In the genomic region with DNA sequence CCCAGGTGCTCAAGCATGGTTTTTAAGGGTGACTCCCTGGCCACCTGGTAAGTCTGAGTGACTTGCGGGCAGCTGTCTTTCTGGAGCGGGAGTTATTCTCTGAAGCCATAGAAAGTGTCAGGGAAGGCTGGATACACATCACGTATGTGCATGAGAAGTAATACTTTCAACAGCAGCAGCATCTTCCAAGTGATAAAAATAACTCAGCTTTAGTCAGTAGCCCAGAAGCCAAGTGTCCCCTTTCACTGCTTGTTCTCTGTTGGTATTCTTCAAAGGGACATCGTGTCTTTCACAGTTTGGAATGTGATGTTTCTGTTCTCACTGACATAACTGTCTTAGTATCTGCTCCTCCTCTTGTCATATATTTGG, we compare ENCODE assay signal across 25 cellular contexts.
DNase-seq lines count a peak whose midpoint lies in the region; ATAC-seq and TF ChIP-seq lines count a peak whose summit lies in the region.
"Had no signal": no experiment of that assay in that cellular context is flagged by ENCODE, and none has a peak within 500 bp of the region (broad histone marks: within the 10 kb centered on the region; RNA-seq: fewer than 3 reads in every experiment).

No MANE protein-coding gene starts in this region.

- DNase-seq in breast epithelium (ENCODE audit: low spot score in 2 of 2) = no peak
- no peak for DNase-seq in MCF 10A (ENCODE audit: unreplicated experiment)
- DNase-seq in left ventricle myocardium superior = no peak
- peak in 1 of 2 donors; percentile 4 for DNase-seq in trophoblast cell
- DNase-seq in NCI-H146 treated with DMSO at 0.1 percent for 48 hours (lab: John Stamatoyannopoulos, UW; ENCODE audit: unreplicated experiment) = no peak
- no peak for DNase-seq in GM19238 (ENCODE audit: insufficient read length, low spot score)
- DNase-seq in activated T-cell treated with anti-CD3 and anti-CD28 coated beads for 4 hours = no peak
- no peak for DNase-seq in glutamatergic neuron
- DNase-seq: activated CD4-positive, alpha-beta T cell treated with anti-CD3 and anti-CD28 coated beads, Interleukin-2, amount 10 ng/mL, durations not matched to agents 24 days and 14 days; activated naive CD4-positive, alpha-beta T cell; activated T-cell treated with anti-CD3 and anti-CD28 coated beads, Interleukin-2, amount 50 U/mL, for 48 hours; islet precursor cell; lower lobe of right lung; NCI-H1417; NCI-H2081; NCI-H345; NCI-H748 treated with DMSO at 0.1 percent for 48 hours; Peyer's patch; stimulated activated CD4-positive, alpha-beta T cell treated with anti-CD3 and anti-CD28 coated beads, Interleukin-4, amount 100 ng/mL, for 4 hours; substantia nigra had no signal

- H4K12ac ChIP-seq in trophoblast cell (ENCODE audit: low read depth, low read length) = no peak overlapping the region

- H3K36me3 ChIP-seq in breast epithelium (no peaks in the 10 kb centered on the region), trophoblast cell (ENCODE audit: control insufficient read depth in 1 of 2, insufficient read depth in 2 of 2, low read length in 2 of 2) (peaks cover 18 to 19% of the 10 kb centered on the region in 2 experiments)
- H3K36me3 ChIP-seq: cardiac muscle cell, lower lobe of right lung, Peyer's patch had no signal

- no peak overlapping the region for H3K4me2 ChIP-seq in trophoblast cell (ENCODE audit: low read length)

- no peak overlapping the region for H3K23ac ChIP-seq in trophoblast cell (ENCODE audit: low read length)

- no peak overlapping the region for H2AFZ ChIP-seq in trophoblast cell (ENCODE audit: insufficient read depth, low read length, poor library complexity)

- H3K9ac ChIP-seq in trophoblast cell (ENCODE audit: low read length) = no peak overlapping the region

- no peak for TF ChIP-seq CTCF in breast epithelium (IDR thresholded peaks at IDR 0.05)
- TF ChIP-seq CTCF in MCF 10A (IDR thresholded peaks at IDR 0.05; ENCODE audit: unreplicated experiment) = no peak
- no peak for TF ChIP-seq CTCF in glutamatergic neuron (IDR thresholded peaks at IDR 0.05; ENCODE audit: partially characterized antibody, unreplicated experiment)

- intact Hi-C loops in breast epithelium (cut with DNase I; ENCODE audit: low total_unique reads) = no loop called here
- intact Hi-C loops in MCF 10A (cut with micrococcal nuclease) = no loop called here
- intact Hi-C loops in left ventricle myocardium superior (cut with micrococcal nuclease) = no loop called here

- ATAC-seq in left ventricle myocardium superior = peak; percentile 83
- ATAC-seq: sciatic nerve; stimulated activated memory B cell treated with anti-CD40 and anti-IgM and Interleukin-4, amounts not matched to agents 10 μg/mL and 1 μg/mL and 100 μg/mL, for 72 hours had no signal

- H3K27me3 ChIP-seq in breast epithelium (no peaks in the 10 kb centered on the region), trophoblast cell (ENCODE audit: insufficient read depth, low read length) (no peaks in the 10 kb centered on the region)
- H3K27me3 ChIP-seq: cardiac muscle cell, Peyer's patch had no signal

- H3K27ac Mint-ChIP-seq in MCF 10A (ENCODE audit: low read depth, unreplicated experiment) (no peak overlapping the region), glutamatergic neuron (ENCODE audit: unreplicated experiment) (no peak overlapping the region)
- H3K27ac Mint-ChIP-seq: activated CD4-positive, alpha-beta T cell treated with anti-CD3 and anti-CD28 coated beads, Interleukin-2, amount 10 ng/mL, durations not matched to agents 24 days and 14 days; IgD-negative memory B cell; stimulated activated memory B cell treated with anti-CD40 and anti-IgM and Interleukin-4, amounts not matched to agents 10 μg/mL and 1 μg/mL and 100 μg/mL, for 72 hours had no signal

- H3K4me1 Mint-ChIP-seq in MCF 10A (ENCODE audit: insufficient read depth, unreplicated experiment) (peaks cover 25% of the 10 kb centered on the region), glutamatergic neuron (ENCODE audit: low read depth, unreplicated experiment) (no peaks in the 10 kb centered on the region)
- H3K4me1 Mint-ChIP-seq: activated CD4-positive, alpha-beta T cell treated with anti-CD3 and anti-CD28 coated beads, Interleukin-2, amount 10 ng/mL, durations not matched to agents 24 days and 14 days; IgD-negative memory B cell; stimulated activated memory B cell treated with anti-CD40 and anti-IgM and Interleukin-4, amounts not matched to agents 10 μg/mL and 1 μg/mL and 100 μg/mL, for 72 hours had no signal

- H4K8ac ChIP-seq in trophoblast cell (ENCODE audit: low read depth, low read length) = no peak overlapping the region

- CTCF ChIA-PET in MCF 10A (lab: Yijun Ruan, JAX) = interaction anchor here (0.5 to 1.9 kb wide), 3 partner anchors 13 to 312 kb away, joined by 3 to 9 read pairs (median 6); no protein-coding TSS in a partner anchor

- H3K14ac ChIP-seq in trophoblast cell (ENCODE audit: low read length) = no peak overlapping the region

- peaks cover 10% of the 10 kb centered on the region for H3K79me2 ChIP-seq in trophoblast cell (ENCODE audit: control insufficient read depth, insufficient read depth, low read length, poor library complexity)

- H3K27ac ChIP-seq in breast epithelium = peak overlapping the region; percentile 44 to 67
- no peak overlapping the region for H3K27ac ChIP-seq in trophoblast cell (ENCODE audit: low read depth, low read length)
- H3K27ac ChIP-seq: cardiac muscle cell, lower lobe of right lung, Peyer's patch had no signal

- no peak overlapping the region for H2AK5ac ChIP-seq in trophoblast cell (ENCODE audit: low read length)

- no peak overlapping the region for H3K4me3 Mint-ChIP-seq in MCF 10A (ENCODE audit: unreplicated experiment)
- H3K4me3 Mint-ChIP-seq in glutamatergic neuron (ENCODE audit: unreplicated experiment) = no peak overlapping the region
- H3K4me3 Mint-ChIP-seq: activated CD4-positive, alpha-beta T cell treated with anti-CD3 and anti-CD28 coated beads, Interleukin-2, amount 10 ng/mL, durations not matched to agents 24 days and 14 days; IgD-negative memory B cell; neural crest cell; stimulated activated memory B cell treated with anti-CD40 and anti-IgM and Interleukin-4, amounts not matched to agents 10 μg/mL and 1 μg/mL and 100 μg/mL, for 72 hours had no signal

- no peak for TF ChIP-seq POLR2A in breast epithelium (IDR thresholded peaks at IDR 0.05)

- no peak overlapping the region for H3K18ac ChIP-seq in trophoblast cell (ENCODE audit: low read length)

- H3K27me3 Mint-ChIP-seq in MCF 10A (ENCODE audit: insufficient read depth, unreplicated experiment) = no peaks in the 10 kb centered on the region
- no peaks in the 10 kb centered on the region for H3K27me3 Mint-ChIP-seq in glutamatergic neuron (ENCODE audit: unreplicated experiment)
- H3K27me3 Mint-ChIP-seq: activated CD4-positive, alpha-beta T cell treated with anti-CD3 and anti-CD28 coated beads, Interleukin-2, amount 10 ng/mL, durations not matched to agents 24 days and 14 days; IgD-negative memory B cell; stimulated activated memory B cell treated with anti-CD40 and anti-IgM and Interleukin-4, amounts not matched to agents 10 μg/mL and 1 μg/mL and 100 μg/mL, for 72 hours had no signal

- no peak overlapping the region for H4K91ac ChIP-seq in trophoblast cell (ENCODE audit: low read depth, low read length)

- H2BK12ac ChIP-seq in trophoblast cell (ENCODE audit: low read length) = no peak overlapping the region

- POLR2A ChIA-PET in MCF 10A (lab: Yijun Ruan, JAX) = interaction anchor here (0.6 to 1.2 kb wide), 3 partner anchors 9 to 10 kb away, joined by 3 to 4 read pairs (median 3); no protein-coding TSS in a partner anchor

- H2BK5ac ChIP-seq in trophoblast cell (ENCODE audit: low read depth, low read length, poor library complexity) = no peak overlapping the region

- no peaks in the 10 kb centered on the region for H3K9me3 ChIP-seq in breast epithelium
- no peaks in the 10 kb centered on the region for H3K9me3 ChIP-seq in trophoblast cell (ENCODE audit: insufficient read depth, low read depth, low read length)
- H3K9me3 ChIP-seq: lower lobe of right lung, Peyer's patch had no signal

- H3K4ac ChIP-seq in trophoblast cell (ENCODE audit: low read depth, low read length) = peak overlapping the region; percentile 29

- H3K9me3 Mint-ChIP-seq in MCF 10A (ENCODE audit: unreplicated experiment) (no peaks in the 10 kb centered on the region), glutamatergic neuron (ENCODE audit: unreplicated experiment) (no peaks in the 10 kb centered on the region)

- no peak overlapping the region for H2BK120ac ChIP-seq in trophoblast cell (ENCODE audit: insufficient read depth, low read length, poor library complexity)

- H3K36me3 Mint-ChIP-seq in MCF 10A (ENCODE audit: insufficient read depth, unreplicated experiment) = peaks cover 18% of the 10 kb centered on the region
- no peaks in the 10 kb centered on the region for H3K36me3 Mint-ChIP-seq in glutamatergic neuron (ENCODE audit: unreplicated experiment)
- H3K36me3 Mint-ChIP-seq: IgD-negative memory B cell; stimulated activated memory B cell treated with anti-CD40 and anti-IgM and Interleukin-4, amounts not matched to agents 10 μg/mL and 1 μg/mL and 100 μg/mL, for 72 hours had no signal

- no CpG with 5 or more reads among the region's 4 CpGs for WGBS in trophoblast cell (ENCODE audit: extremely low coverage, insufficient coverage, insufficient read length)

- no TSS peak for BruUV-seq in MCF 10A (replicated peaks; lab: Mats Ljungman, UMichigan)

- H3K4me3 ChIP-seq in breast epithelium = peak overlapping the region in 1 of 3 donors; percentile 27
- no peak overlapping the region for H3K4me3 ChIP-seq in trophoblast cell (ENCODE audit: low read depth, low read length)
- H3K4me3 ChIP-seq: cardiac muscle cell, lower lobe of right lung, Peyer's patch had no signal

- H3K79me1 ChIP-seq in trophoblast cell (ENCODE audit: low read length) = peaks cover 2% of the 10 kb centered on the region

- H3K4me1 ChIP-seq in breast epithelium (peaks cover 3% of the 10 kb centered on the region in 2 donors), trophoblast cell (ENCODE audit: control insufficient read depth in 1 of 2, insufficient read depth in 2 of 2, low read length in 2 of 2) (peaks cover 7 to 18% of the 10 kb centered on the region in 2 experiments)
- H3K4me1 ChIP-seq: lower lobe of right lung, Peyer's patch had no signal
